14 cellular contexts compared by ENCODE assay signal in the genomic region with DNA sequence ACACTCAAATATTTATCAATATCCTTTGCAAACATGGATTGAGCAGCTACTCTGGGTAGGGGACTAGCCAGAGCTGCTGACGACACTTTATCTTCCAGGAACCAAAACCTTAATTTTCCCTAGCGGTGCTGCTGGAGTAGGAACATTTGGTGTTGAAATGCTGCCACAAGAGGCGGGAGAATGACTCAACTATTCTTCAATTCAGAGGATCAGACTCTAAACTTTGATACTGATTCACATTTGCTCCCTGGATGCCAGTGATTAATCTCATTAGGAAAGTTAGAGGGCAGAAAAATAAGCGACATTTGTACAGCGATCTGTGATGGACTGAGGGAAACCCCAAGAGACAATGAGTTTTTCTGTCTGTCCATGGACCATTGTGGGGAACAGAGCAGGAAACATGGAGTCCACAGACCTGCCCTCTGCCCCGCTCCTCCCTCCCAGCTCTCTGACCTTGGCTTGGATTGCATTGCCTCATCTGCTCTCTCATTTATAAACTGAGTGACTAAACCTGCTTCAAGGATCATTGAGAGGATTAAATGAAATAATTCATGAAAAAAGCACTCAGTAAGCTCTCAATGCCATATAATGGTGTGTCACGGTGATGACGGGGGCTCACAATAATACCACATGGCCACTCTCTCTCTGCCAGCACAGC. TPM values are rescaled to one million over a fixed set of nuclear protein-coding genes. Genes with fewer than 3 reads are reported as not detected.
A peak's percentile ranks its signal among the peaks of the same experiment; 100 is the strongest.
DNase-seq lines count a peak whose midpoint lies in the region; ATAC-seq and TF ChIP-seq lines count a peak whose summit lies in the region.
"Had no signal": no experiment of that assay in that cellular context is flagged by ENCODE, and none has a peak within 500 bp of the region (broad histone marks: within the 10 kb centered on the region; RNA-seq: fewer than 3 reads in every experiment).

No MANE protein-coding gene starts in this region.

- H3K4ac ChIP-seq in IMR-90 (ENCODE audit: low read depth, low read length) (peak overlapping the region; percentile 34; the same call in 1 of the 2 replicates), mesenchymal stem cell (ENCODE audit: low read depth in 1 of 2, low read length in 2 of 2) (no peak overlapping the region)

- H3K14ac ChIP-seq in IMR-90 (replicated peaks; ENCODE audit: low read depth, low read length) (no peak overlapping the region), mesenchymal stem cell (ENCODE audit: low read length in 2 of 2) (no peak overlapping the region)

- H3K36me3 ChIP-seq in ACC112 (ENCODE audit: insufficient read depth, low read length): no peaks in the 10 kb centered on the region
- no peaks in the 10 kb centered on the region for H3K36me3 ChIP-seq in IMR-90 (ENCODE audit: control insufficient read depth, insufficient read depth, low read length)
- no peaks in the 10 kb centered on the region for H3K36me3 ChIP-seq in mesenchymal stem cell (ENCODE audit: control insufficient read depth in 1 of 2, insufficient read depth in 2 of 2, low read depth in 1 of 2, low read length in 2 of 2)
- no peaks in the 10 kb centered on the region for H3K36me3 ChIP-seq in MG63
- H3K36me3 ChIP-seq: BE2C, Peyer's patch had no signal

- H3K4me1 ChIP-seq in ACC112 (ENCODE audit: control insufficient read depth, insufficient read depth, low read length, unreplicated experiment) (no peaks in the 10 kb centered on the region), IMR-90 (ENCODE audit: control insufficient read depth, insufficient read depth, low read length) (no peaks in the 10 kb centered on the region), mesenchymal stem cell (ENCODE audit: control insufficient read depth, insufficient read depth, low read depth, low read length) (no peaks in the 10 kb centered on the region)
- H3K4me1 ChIP-seq: BE2C, Peyer's patch had no signal

- 0 out of 2 replicates have a peak, but pooled peaks cover 3% of the 10 kb centered on the region for H3K9me1 ChIP-seq in IMR-90 (ENCODE audit: insufficient read depth, low read length)

- no peak for TF ChIP-seq RAD21 in IMR-90 (IDR thresholded peaks at IDR 0.05; ENCODE audit: low read length)

- WGBS in IMR-90 (ENCODE audit: extremely low coverage in 2 of 2, insufficient read length in 1 of 2), 2 experiments: 42% methylated on average over 2 of the region's 8 CpGs; no CpG with 5 or more reads in 1 of the 2 experiments
- WGBS in mesenchymal stem cell: 88% methylated on average over 6 of the region's 8 CpGs

- H3K4me2 ChIP-seq in IMR-90 (ENCODE audit: low read depth, low read length) (peak overlapping the region; percentile 59), mesenchymal stem cell (ENCODE audit: low read length, poor library complexity, severe bottlenecking) (no peak overlapping the region)

- no peak overlapping the region for H2AK9ac ChIP-seq in IMR-90 (replicated peaks; ENCODE audit: low read depth, low read length, poor library complexity)

- H2AK5ac ChIP-seq in IMR-90 (ENCODE audit: low read depth, low read length) (no peak overlapping the region), mesenchymal stem cell (ENCODE audit: low read length, severe bottlenecking) (no peak overlapping the region)

- no peaks in the 10 kb centered on the region for H3K9me3 ChIP-seq in IMR-90 (ENCODE audit: control insufficient read depth, insufficient read depth, low read length)
- H3K9me3 ChIP-seq in mesenchymal stem cell (ENCODE audit: control insufficient read depth, low read length): no peaks in the 10 kb centered on the region
- no peaks in the 10 kb centered on the region for H3K9me3 ChIP-seq in MG63
- H3K9me3 ChIP-seq: BE2C, Peyer's patch had no signal

- peak overlapping the region; percentile 75; the same call in 1 of the 2 replicates for H3K23ac ChIP-seq in IMR-90 (ENCODE audit: low read depth, low read length)
- no peak overlapping the region for H3K23ac ChIP-seq in mesenchymal stem cell (ENCODE audit: low read length in 2 of 2)

- H4K5ac ChIP-seq in IMR-90 (ENCODE audit: low read depth, low read length): no peak overlapping the region

- peak overlapping the region in 1 of 2 experiments; percentile 32; a peak in 2 of 4 replicates for H4K8ac ChIP-seq in IMR-90 (ENCODE audit: low read depth in 2 of 2, low read length in 2 of 2)
- no peak overlapping the region for H4K8ac ChIP-seq in mesenchymal stem cell (ENCODE audit: low read length)

- peak overlapping the region; percentile 78; the same call in 1 of the 2 replicates for H2BK20ac ChIP-seq in IMR-90 (ENCODE audit: low read depth, low read length)

- H3K18ac ChIP-seq in IMR-90 (ENCODE audit: low read depth, low read length) (0 out of 2 replicates have a peak overlapping the region, but pooled peaks have one; percentile 16), mesenchymal stem cell (ENCODE audit: low read depth in 1 of 2, low read length in 2 of 2) (no peak overlapping the region)

- peak; percentile 92 for ATAC-seq in IMR-90 (ENCODE audit: low read depth)
- peak; percentile 88 for ATAC-seq in esophagus mucosa
- ATAC-seq in GM18502 (IDR thresholded peaks at IDR 0.05; ENCODE audit: poor library complexity, unreplicated experiment): no peak

- TF ChIP-seq CTCF in IMR-90 (conservative IDR thresholded peaks at IDR 0.05; ENCODE audit: low read depth, low read length): 0 out of 2 replicates have a peak, but pooled peaks have one; percentile 2

- DNase-seq in IMR-90 (peak; percentile 67), mesenchymal stem cell (no peak), MG63 (no peak), NCI-H2196 (lab: John Stamatoyannopoulos, UW; ENCODE audit: unreplicated experiment) (no peak), foreskin melanocyte (no peak)
- DNase-seq: BE2C; GOT3; NCI-H2171; stimulated activated naive CD4-positive, alpha-beta T cell had no signal

- H3K56ac ChIP-seq in IMR-90 (ENCODE audit: extremely low read depth, insufficient read depth, low read length): no peak overlapping the region

- H2AFZ ChIP-seq in ACC112 (ENCODE audit: low read length, unreplicated experiment) (no peak overlapping the region), IMR-90 (replicated peaks; ENCODE audit: low read length, poor library complexity) (peak overlapping the region; percentile 79), mesenchymal stem cell (ENCODE audit: low read depth, low read length) (no peak overlapping the region)

- H2BK15ac ChIP-seq in IMR-90 (ENCODE audit: low read depth, low read length) (no peak overlapping the region), mesenchymal stem cell (ENCODE audit: low read depth, poor library complexity, severe bottlenecking) (no peak overlapping the region)

- no TSS peak for BruUV-seq in IMR-90 (replicated peaks; lab: Mats Ljungman, UMichigan)

- H3K27me3 ChIP-seq in ACC112 (ENCODE audit: insufficient read depth, low read length) (no peaks in the 10 kb centered on the region), IMR-90 (ENCODE audit: control insufficient read depth, insufficient read depth, low read length) (no peaks in the 10 kb centered on the region), mesenchymal stem cell (ENCODE audit: control insufficient read depth in 1 of 2, insufficient read depth in 1 of 2, low read length in 2 of 2) (no peaks in the 10 kb centered on the region), MG63 (peaks cover 4% of the 10 kb centered on the region; the same call in 1 of the 2 replicates)
- H3K27me3 ChIP-seq: BE2C, Peyer's patch had no signal

- dilution Hi-C loops in IMR-90 (cut with HindIII; ENCODE audit: low sequenced_read_pairs, unreplicated experiment): no loop called here

- in situ Hi-C loops in IMR-90 (cut with MboI; ENCODE audit: low sequenced_read_pairs): no loop called here

- no peak for TF ChIP-seq POLR2A in IMR-90 (IDR thresholded peaks at IDR 0.05; ENCODE audit: low read depth, low read length)

- POLR2A ChIA-PET in IMR-90 (lab: Charles Lee; ENCODE audit: unreplicated experiment): no interaction called here

- H4K91ac ChIP-seq in IMR-90 (ENCODE audit: insufficient read depth, low read depth, low read length) (peak overlapping the region; percentile 8; the same call in 1 of the 2 replicates), mesenchymal stem cell (ENCODE audit: low read length) (no peak overlapping the region)

- H3K9ac ChIP-seq in IMR-90 (ENCODE audit: low read depth, low read length) (no peak overlapping the region), mesenchymal stem cell (ENCODE audit: low read length) (peak overlapping the region; percentile 75)

- H2BK12ac ChIP-seq in mesenchymal stem cell (ENCODE audit: low read length in 2 of 2): no peak overlapping the region

- H2BK120ac ChIP-seq in IMR-90 (ENCODE audit: low read depth, low read length) (peak overlapping the region; percentile 82; the same call in 1 of the 2 replicates), mesenchymal stem cell (ENCODE audit: low read depth, low read length) (no peak overlapping the region)

- intact Hi-C loops in IMR-90 (cut with micrococcal nuclease): no loop called here

- H3K79me2 ChIP-seq in ACC112 (ENCODE audit: control insufficient read depth, insufficient read depth, low read length, unreplicated experiment): no peaks in the 10 kb centered on the region

- CTCF ChIA-PET in IMR-90 (lab: Yijun Ruan, JAX): no interaction called here

- H4K20me1 ChIP-seq in IMR-90 (ENCODE audit: insufficient read depth, low read length): no peaks in the 10 kb centered on the region

- H2BK5ac ChIP-seq in IMR-90 (ENCODE audit: low read depth, low read length, poor library complexity, severe bottlenecking): peak overlapping the region; percentile 80
- no peak overlapping the region for H2BK5ac ChIP-seq in mesenchymal stem cell (ENCODE audit: low read depth, low read length, poor library complexity, severe bottlenecking)

- no peak overlapping the region for H3K4me3 ChIP-seq in ACC112 (ENCODE audit: low read depth, low read length)
- H3K4me3 ChIP-seq in IMR-90 (ENCODE audit: insufficient read depth, low read depth, low read length): no peak overlapping the region
- peak overlapping the region in 1 of 2 experiments; percentile 46 for H3K4me3 ChIP-seq in mesenchymal stem cell (ENCODE audit: insufficient read depth in 1 of 2, low read depth in 1 of 2, low read length in 2 of 2)
- no peak overlapping the region for H3K4me3 ChIP-seq in MG63
- H3K4me3 ChIP-seq: Peyer's patch had no signal

- no peaks in the 10 kb centered on the region for H3K79me1 ChIP-seq in IMR-90 (ENCODE audit: low read depth in 1 of 2, low read length in 2 of 2)
- H3K79me1 ChIP-seq in mesenchymal stem cell (replicated peaks; ENCODE audit: low read length, poor library complexity, severe bottlenecking): no peaks in the 10 kb centered on the region

- peak overlapping the region; percentile 63 for H3K27ac ChIP-seq in ACC112 (ENCODE audit: low read depth, low read length)
- H3K27ac ChIP-seq in IMR-90 (ENCODE audit: insufficient read depth, low read length): peak overlapping the region; percentile 77
- no peak overlapping the region for H3K27ac ChIP-seq in mesenchymal stem cell (ENCODE audit: low read length, poor library complexity, severe bottlenecking)
- H3K27ac ChIP-seq: Peyer's patch had no signal

RNA-seq across cellular contexts. Expression of gene EPB41L3, which starts 12.6 kb away (rescaled TPM):
- total RNA-seq in IMR-90 (2012; rRNA removed) (70.3 and 90.5 TPM in 2 replicates), esophagus mucosa (16.3 TPM)
- polyA plus RNA-seq in IMR-90 (2012; rRNA removed): 36.6 and 39.9 TPM in 2 replicates
- polyA plus RNA-seq in IMR-90 (2012; cell fraction: cytosol; rRNA removed): 22.8 and 27.2 TPM in 2 replicates
- 18.8 and 44.4 TPM in 2 replicates for polyA plus RNA-seq in IMR-90 (2012; cell fraction: nucleus; rRNA removed; ENCODE audit: low replicate concordance)
- 0.23 TPM for polyA plus RNA-seq in mesenchymal stem cell (2013, experiment 1 of 2)
- 0.33 TPM for polyA plus RNA-seq in mesenchymal stem cell (2013, experiment 2 of 2)
- not detected in 2 replicates for total RNA-seq in MG63 (2014; rRNA removed; shearing (Covaris generic); ENCODE audit: low replicate concordance)
- total RNA-seq: activated CD8-positive, alpha-beta memory T cell treated with anti-CD3 and anti-CD28 coated beads for 36 hours had no signal

Comparison
In these comparisons a context has a peak if more than half of its experiments do, and no peak if none do; other contexts are left out.
1. RNA of gene EPB41L3, which starts 12.6 kb away (total RNA-seq): 70.3 to 90.5 TPM in IMR-90 and 16.3 TPM in esophagus mucosa (single experiment); not detected in MG63; every median in the first group is over 10 times any median in the second.